13 cellular contexts compared by ENCODE assay signal in the genomic region with DNA sequence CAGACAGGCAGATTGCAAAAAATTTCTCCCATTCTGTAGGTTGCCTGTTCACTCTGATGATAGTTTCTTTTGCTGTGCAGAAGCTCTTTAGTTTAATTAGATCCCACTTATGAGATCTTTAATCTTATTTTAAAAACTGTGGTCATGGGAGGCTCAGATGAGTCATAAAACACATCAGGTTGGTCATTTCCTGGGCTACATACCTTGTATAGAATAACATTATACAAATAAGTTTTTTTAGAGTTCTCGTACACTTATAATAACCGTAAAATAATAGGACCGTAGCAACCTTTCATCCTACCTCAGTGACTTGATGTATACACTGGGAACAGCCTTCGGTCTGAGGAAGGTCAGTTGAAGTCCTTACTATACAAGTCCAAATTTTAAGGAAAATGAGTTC. TPM values are rescaled to one million over a fixed set of nuclear protein-coding genes. Genes with fewer than 3 reads are reported as not detected.
"Had no signal": no experiment of that assay in that cellular context is flagged by ENCODE, and none has a peak within 500 bp of the region (broad histone marks: within the 10 kb centered on the region; RNA-seq: fewer than 3 reads in every experiment).

No MANE protein-coding gene starts in this region.

RNA-seq across cellular contexts. Expression of a gene that starts 14.0 kb away (rescaled TPM):
- total RNA-seq: activated B cell treated with CpG ODN at 0.5 μM for 24 hours; activated CD4-positive, alpha-beta T cell treated with anti-CD3 and anti-CD28 coated beads, Interleukin-2, amount 10 ng/mL, durations not matched to agents 24 days and 14 days; activated CD8-positive, alpha-beta memory T cell treated with anti-CD3 and anti-CD28 coated beads for 36 hours; activated T-helper 1 cell treated with anti-CD3 and anti-CD28 coated beads, Interleukin-12 subunit alpha, Interleukin-12 subunit beta, Interleukin-2, Interleukin-4 antibody, amounts not matched to agents 30 ng/mL and 10 ng/mL and 1 ng/mL, durations not matched to agents 14 hours and 24 hours and 36 hours had no signal

RNA-seq across cellular contexts. Expression of a gene that starts 51.5 kb away (rescaled TPM):
- total RNA-seq: activated B cell treated with CpG ODN at 0.5 μM for 24 hours; activated CD4-positive, alpha-beta memory T cell treated with anti-CD3 and anti-CD28 coated beads for 36 hours; activated CD4-positive, alpha-beta T cell treated with anti-CD3 and anti-CD28 coated beads, Interleukin-2, amount 10 ng/mL, durations not matched to agents 24 days and 14 days; activated CD8-positive, alpha-beta memory T cell treated with anti-CD3 and anti-CD28 coated beads for 36 hours; activated CD8-positive, alpha-beta T cell treated with anti-CD3 and anti-CD28 coated beads for 36 hours; activated naive CD4-positive, alpha-beta T cell treated with anti-CD3 and anti-CD28 coated beads for 36 hours; activated naive CD4-positive, alpha-beta T cell treated with anti-CD3 and anti-CD28 coated beads, Interleukin-2, amount 50 U/mL, for 72 hours; activated naive CD8-positive, alpha-beta T cell treated with anti-CD3 and anti-CD28 coated beads for 36 hours; activated T-cell treated with anti-CD3 and anti-CD28 coated beads, Interleukin-2, amount 50 U/mL, for 72 hours; activated T-helper 1 cell treated with anti-CD3 and anti-CD28 coated beads, Interleukin-12 subunit alpha, Interleukin-12 subunit beta, Interleukin-2, Interleukin-4 antibody, amounts not matched to agents 30 ng/mL and 10 ng/mL and 1 ng/mL, durations not matched to agents 14 hours and 24 hours and 36 hours; activated T-helper 17 cell treated with anti-CD3 and anti-CD28 coated beads, Interleukin-2, amount 50 U/mL, for 72 hours; T-helper 1 cell treated with Interleukin-12 subunit alpha and Interleukin-12 subunit beta and Interleukin-4 antibody, amounts not matched to agents 30 ng/mL and 1 ng/mL, for 36 hours; T-helper 2 cell treated with Interferon-gamma antibody and Interleukin-4, amounts not matched to agents 100 ng/mL and 5 ng/mL, for 36 hours had no signal
